ENCODE assay signal across 31 cellular contexts in the genomic region with DNA sequence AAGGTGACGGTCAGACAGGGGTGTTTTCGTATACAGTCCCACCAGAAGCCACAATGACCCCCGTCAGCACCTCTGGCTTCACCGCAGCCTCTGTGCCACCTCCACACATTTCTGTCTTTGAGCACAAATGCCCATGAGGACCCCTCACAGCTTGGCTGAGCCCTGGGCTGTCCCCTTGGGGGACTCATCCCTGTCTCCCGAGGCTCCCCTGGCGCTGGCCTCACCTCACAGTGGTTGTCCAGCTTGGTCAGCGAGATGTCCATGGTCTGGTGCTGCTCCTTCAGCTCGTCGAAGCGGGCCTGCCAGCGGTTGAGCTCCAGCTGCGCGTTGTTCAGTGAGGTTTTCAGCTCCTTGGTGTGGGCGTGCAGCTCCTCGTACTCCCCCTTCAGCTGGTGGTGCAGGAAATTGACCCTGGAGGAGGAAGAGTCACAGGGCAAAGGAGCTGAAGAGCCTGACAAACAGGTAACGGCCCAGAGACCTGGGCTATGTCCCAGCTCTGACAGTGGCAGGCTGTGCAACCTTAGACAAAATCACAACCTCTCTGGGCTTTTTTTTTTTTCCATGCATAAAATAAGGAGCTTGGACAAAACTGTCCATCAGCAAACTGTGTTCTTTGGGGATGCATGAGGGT. TPM values are rescaled to one million over a fixed set of nuclear protein-coding genes. Genes with fewer than 3 reads are reported as not detected.
DNase-seq lines count a peak whose midpoint lies in the region; ATAC-seq, FAIRE-seq and TF ChIP-seq lines count a peak whose summit lies in the region.
"Had no signal": no experiment of that assay in that cellular context is flagged by ENCODE, and none has a peak within 500 bp of the region (broad histone marks: within the 10 kb centered on the region; RNA-seq: fewer than 3 reads in every experiment).

No MANE protein-coding gene starts in this region.

- no peaks in the 10 kb centered on the region for H3K36me3 ChIP-seq in IMR-90 (ENCODE audit: control insufficient read depth, insufficient read depth, low read length)
- peaks cover 53% of the 10 kb centered on the region; the same call in 2 of the 3 replicates for H3K36me3 ChIP-seq in K562 (ENCODE audit: control insufficient read depth, insufficient read depth, low read length)
- H3K36me3 ChIP-seq in neuronal stem cell (replicated peaks in 1 of 2; ENCODE audit: control insufficient read depth in 2 of 2, insufficient read depth in 2 of 2, low read length in 2 of 2), result peaks cover 72 to 99% of the 10 kb centered on the region in 2 donors
- H3K36me3 ChIP-seq: gastrocnemius medialis, tibial artery had no signal

- CTCF ChIA-PET in IMR-90 (lab: Yijun Ruan, JAX) (no interaction called here), K562 (lab: Yijun Ruan, JAX; ENCODE audit: low intra/inter-chr PET ratio) (no interaction called here)

- peaks cover 14% of the 10 kb centered on the region; the same call in 1 of the 2 replicates for H3K27me3 ChIP-seq in IMR-90 (ENCODE audit: control insufficient read depth, insufficient read depth, low read length)
- H3K27me3 ChIP-seq in K562 (ENCODE audit: control insufficient read depth in 2 of 2, insufficient read depth in 2 of 2, low read length in 2 of 2), result no peaks in the 10 kb centered on the region
- H3K27me3 ChIP-seq in neuronal stem cell (ENCODE audit: control insufficient read depth in 3 of 3, insufficient read depth in 3 of 3, low read depth in 1 of 3, low read length in 3 of 3), result no peaks in the 10 kb centered on the region
- H3K27me3 ChIP-seq: gastrocnemius medialis, vagina had no signal

- dilution Hi-C loops in IMR-90 (cut with HindIII; ENCODE audit: low sequenced_read_pairs, unreplicated experiment), result no loop called here

- no peak overlapping the region for H3K4me3 ChIP-seq in IMR-90 (ENCODE audit: insufficient read depth, low read depth, low read length)
- no peak overlapping the region for H3K4me3 ChIP-seq in K562
- H3K4me3 ChIP-seq in neuronal stem cell (ENCODE audit: low read length in 2 of 2), result no peak overlapping the region
- H3K4me3 ChIP-seq: gastrocnemius medialis, lung, tibial artery, vagina had no signal

- H2BK20ac ChIP-seq in IMR-90 (ENCODE audit: low read depth, low read length), result no peak overlapping the region

- H4K20me1 ChIP-seq in IMR-90 (ENCODE audit: insufficient read depth, low read length), result no peaks in the 10 kb centered on the region
- no peaks in the 10 kb centered on the region for H4K20me1 ChIP-seq in K562 (replicated peaks; ENCODE audit: control insufficient read depth, insufficient read depth, low read length)

- no peak overlapping the region for H3K56ac ChIP-seq in IMR-90 (ENCODE audit: extremely low read depth, insufficient read depth, low read length)

- no peaks in the 10 kb centered on the region for H3K27me3 Mint-ChIP-seq in activated T-cell treated with anti-CD3 and anti-CD28 coated beads, Interleukin-2, amount 50 U/mL, for 72 hours (ENCODE audit: low read depth)
- H3K27me3 Mint-ChIP-seq in activated T-cell treated with anti-CD3 and anti-CD28 coated beads, Interleukin-2, amount 50 U/mL, for 4 hours (ENCODE audit: low read depth), result no peaks in the 10 kb centered on the region
- H3K27me3 Mint-ChIP-seq: B cell had no signal

- TF ChIP-seq CTCF in IMR-90 (conservative IDR thresholded peaks at IDR 0.05; ENCODE audit: low read depth, low read length) (no peak), K562 (IDR thresholded peaks at IDR 0.05 in 2 of 3, conservative IDR thresholded peaks at IDR 0.05 in 1 of 3; ENCODE audit: insufficient read depth in 2 of 3, low read depth in 1 of 3, low read length in 3 of 3) (no peak)

- TF ChIP-seq POLR2A in IMR-90 (IDR thresholded peaks at IDR 0.05; ENCODE audit: low read depth, low read length) (no peak), K562 (conservative IDR thresholded peaks at IDR 0.05) (no peak)

- TF ChIP-seq RAD21 in IMR-90 (IDR thresholded peaks at IDR 0.05; ENCODE audit: low read length) (no peak), K562 (CRISPR knock-in tag; conservative IDR thresholded peaks at IDR 0.05 in 1 of 2, IDR thresholded peaks at IDR 0.05 in 1 of 2) (no peak)

- peaks cover 54% of the 10 kb centered on the region for H3K4me1 Mint-ChIP-seq in activated T-cell treated with anti-CD3 and anti-CD28 coated beads, Interleukin-2, amount 50 U/mL, for 72 hours (ENCODE audit: low read depth)
- H3K4me1 Mint-ChIP-seq in activated T-cell treated with anti-CD3 and anti-CD28 coated beads, Interleukin-2, amount 50 U/mL, for 4 hours (ENCODE audit: low read depth), result peaks cover 28% of the 10 kb centered on the region
- H3K4me1 Mint-ChIP-seq: neural crest cell had no signal

- WGBS in IMR-90 (ENCODE audit: extremely low coverage in 2 of 2, insufficient read length in 1 of 2), 2 experiments, result 87% methylated on average over 11 of the region's 16 CpGs; no CpG with 5 or more reads in 1 of the 2 experiments
- WGBS in K562 (ENCODE audit: insufficient coverage, low coverage, missing lambda C conversion rate), result 89% methylated on average over 3 of the region's 16 CpGs
- no CpG with 5 or more reads among the region's 16 CpGs for WGBS in neuronal stem cell (ENCODE audit: extremely low coverage in 2 of 2, insufficient read length in 2 of 2, insufficient replicate concordance in 1 of 2), 2 donors

- H3K14ac ChIP-seq in IMR-90 (replicated peaks; ENCODE audit: low read depth, low read length) (no peak overlapping the region), neuronal stem cell (ENCODE audit: low read length) (no peak overlapping the region)

- no peak overlapping the region for H3K4me3 Mint-ChIP-seq in activated T-cell treated with anti-CD3 and anti-CD28 coated beads, Interleukin-2, amount 50 U/mL, for 72 hours
- H3K4me3 Mint-ChIP-seq in activated T-cell treated with anti-CD3 and anti-CD28 coated beads, Interleukin-2, amount 50 U/mL, for 4 hours, result no peak overlapping the region
- H3K4me3 Mint-ChIP-seq: B cell, neural crest cell had no signal

- H3K4me1 ChIP-seq in IMR-90 (ENCODE audit: control insufficient read depth, insufficient read depth, low read length) (no peaks in the 10 kb centered on the region), K562 (replicated peaks in 1 of 2; ENCODE audit: control insufficient read depth in 2 of 2, insufficient read depth in 2 of 2, low read length in 2 of 2) (peaks cover 0 to 4% of the 10 kb centered on the region in 2 experiments; a peak in 1 of 5 replicates), neuronal stem cell (ENCODE audit: control insufficient read depth in 2 of 2, insufficient read depth in 1 of 2, low read depth in 1 of 2, low read length in 2 of 2) (no peaks in the 10 kb centered on the region)
- H3K4me1 ChIP-seq: gastrocnemius medialis, parathyroid adenoma, vagina had no signal

- H3K4me2 ChIP-seq in IMR-90 (ENCODE audit: low read depth, low read length) (no peak overlapping the region), K562 (ENCODE audit: insufficient read depth, low read length) (no peak overlapping the region), neuronal stem cell (ENCODE audit: insufficient read depth, low read length, poor library complexity, severe bottlenecking) (no peak overlapping the region)

- BruUV-seq in IMR-90 (replicated peaks; lab: Mats Ljungman, UMichigan) (no TSS peak), K562 (replicated peaks; lab: Mats Ljungman, UMichigan) (no TSS peak)

- no peak for FAIRE-seq in K562 (lab: Jason Lieb, UNC)
- FAIRE-seq: colon, endothelial cell of umbilical vein, GM12892 had no signal

- H3K79me2 ChIP-seq in K562 (ENCODE audit: control insufficient read depth, insufficient read depth, low read length), result no peaks in the 10 kb centered on the region
- H3K79me2 ChIP-seq: parathyroid adenoma had no signal

- H3K23ac ChIP-seq in IMR-90 (ENCODE audit: low read depth, low read length) (no peak overlapping the region), neuronal stem cell (ENCODE audit: low read depth, low read length, poor library complexity) (peak overlapping the region; percentile 37)

- H3K18ac ChIP-seq in IMR-90 (ENCODE audit: low read depth, low read length) (no peak overlapping the region), neuronal stem cell (ENCODE audit: low read length) (peak overlapping the region; percentile 52)

- H4K5ac ChIP-seq in IMR-90 (ENCODE audit: low read depth, low read length), result no peak overlapping the region

- DNase-seq in activated T-cell treated with anti-CD3 and anti-CD28 coated beads, Interleukin-2, amount 50 U/mL, for 72 hours, result no peak
- no peak for DNase-seq in activated T-cell treated with anti-CD3 and anti-CD28 coated beads, Interleukin-2, amount 50 U/mL, for 4 hours
- no peak for DNase-seq in IMR-90
- no peak for DNase-seq in K562 (ENCODE audit: extremely low read depth in 1 of 4, low spot score in 3 of 4)
- no peak for DNase-seq in neuronal stem cell (ENCODE audit: low spot score)
- DNase-seq in caudate nucleus (lab: John Stamatoyannopoulos, UW), result no peak
- DNase-seq: activated CD4-positive, CD25-positive, alpha-beta regulatory T cell; activated gamma-delta T cell; gastrocnemius medialis; Karpas-422; NCI-H1417; NCI-H2081; NCI-H524 treated with DMSO at 0.1 percent for 48 hours; OCI-M1; stimulated activated CD4-positive, alpha-beta T cell treated with anti-CD3 and anti-CD28 coated beads, Interleukin-2, amount 100 ng/mL, for 24 hours; stimulated activated CD8-positive, alpha-beta memory T cell treated with anti-CD3 and anti-CD28 coated beads, Interleukin-4, amount 100 ng/mL, for 48 hours; T-helper 1 cell; tibial artery had no signal

- TF ChIP-seq EP300 in K562 (IDR thresholded peaks at IDR 0.05; ENCODE audit: low read length), result no peak

- H3K9ac ChIP-seq in IMR-90 (ENCODE audit: low read depth, low read length) (no peak overlapping the region), K562 (ENCODE audit: insufficient read depth in 1 of 2, low read depth in 2 of 2, low read length in 2 of 2) (no peak overlapping the region), neuronal stem cell (ENCODE audit: low read depth, low read length, poor library complexity) (no peak overlapping the region)
- H3K9ac ChIP-seq: parathyroid adenoma had no signal

- H4K8ac ChIP-seq in IMR-90 (ENCODE audit: low read depth in 2 of 2, low read length in 2 of 2) (no peak overlapping the region), neuronal stem cell (ENCODE audit: low read depth, low read length) (no peak overlapping the region)

- H2BK15ac ChIP-seq in IMR-90 (ENCODE audit: low read depth, low read length) (no peak overlapping the region), neuronal stem cell (ENCODE audit: low read length) (no peak overlapping the region)

- H2BK12ac ChIP-seq in neuronal stem cell (ENCODE audit: low read length), result no peak overlapping the region

- H2BK5ac ChIP-seq in IMR-90 (ENCODE audit: low read depth, low read length, poor library complexity, severe bottlenecking) (no peak overlapping the region), neuronal stem cell (ENCODE audit: low read length) (no peak overlapping the region)

- H3K9me1 ChIP-seq in IMR-90 (ENCODE audit: insufficient read depth, low read length) (no peaks in the 10 kb centered on the region), K562 (ENCODE audit: control insufficient read depth, insufficient read depth, low read length) (no peaks in the 10 kb centered on the region)

- intact Hi-C loops in IMR-90 (cut with micrococcal nuclease), result no loop called here
- intact Hi-C loops in K562 (cut with micrococcal nuclease), result no loop called here

- H3K9me3 Mint-ChIP-seq in activated T-cell treated with anti-CD3 and anti-CD28 coated beads, Interleukin-2, amount 50 U/mL, for 72 hours, result no peaks in the 10 kb centered on the region
- H3K9me3 Mint-ChIP-seq in activated T-cell treated with anti-CD3 and anti-CD28 coated beads, Interleukin-2, amount 50 U/mL, for 4 hours, result no peaks in the 10 kb centered on the region
- H3K9me3 Mint-ChIP-seq: neural crest cell had no signal

- H4K91ac ChIP-seq in IMR-90 (ENCODE audit: insufficient read depth, low read depth, low read length), result no peak overlapping the region
- H4K91ac ChIP-seq in neuronal stem cell (ENCODE audit: low read depth, low read length, poor library complexity), result no peak overlapping the region

- H3K79me1 ChIP-seq in IMR-90 (ENCODE audit: low read depth in 1 of 2, low read length in 2 of 2), result no peaks in the 10 kb centered on the region
- H3K79me1 ChIP-seq in neuronal stem cell (ENCODE audit: low read depth, low read length), result peaks cover 7% of the 10 kb centered on the region

- H3K27ac ChIP-seq in IMR-90 (ENCODE audit: insufficient read depth, low read length), result no peak overlapping the region
- H3K27ac ChIP-seq in K562 (ENCODE audit: extremely low read depth, low read depth, low read length), result no peak overlapping the region
- H3K27ac ChIP-seq in neuronal stem cell (replicated peaks; ENCODE audit: low read length), result no peak overlapping the region
- H3K27ac ChIP-seq in caudate nucleus (ENCODE audit: low read depth, low read length), result no peak overlapping the region
- H3K27ac ChIP-seq: gastrocnemius medialis, HL-60, parathyroid adenoma, tibial artery, vagina had no signal

- H2AK5ac ChIP-seq in IMR-90 (ENCODE audit: low read depth, low read length) (no peak overlapping the region), neuronal stem cell (ENCODE audit: low read depth, low read length) (no peak overlapping the region)

- H3K27ac Mint-ChIP-seq in activated T-cell treated with anti-CD3 and anti-CD28 coated beads, Interleukin-2, amount 50 U/mL, for 72 hours, result peak overlapping the region; percentile 92
- H3K27ac Mint-ChIP-seq: B cell had no signal

- POLR2A ChIA-PET in IMR-90 (lab: Charles Lee; ENCODE audit: unreplicated experiment) (no interaction called here), K562 (lab: Yijun Ruan, JAX) (no interaction called here)

- H2BK120ac ChIP-seq in IMR-90 (ENCODE audit: low read depth, low read length) (no peak overlapping the region), neuronal stem cell (ENCODE audit: low read depth, low read length) (no peak overlapping the region)

- ATAC-seq in activated T-cell treated with anti-CD3 and anti-CD28 coated beads, Interleukin-2, amount 50 U/mL, for 72 hours (replicated peaks in 1 of 2), result no peak
- no peak for ATAC-seq in activated T-cell treated with anti-CD3 and anti-CD28 coated beads, Interleukin-2, amount 50 U/mL, for 4 hours
- ATAC-seq in IMR-90 (ENCODE audit: low read depth) (no peak), K562 (no peak), HG03139 (IDR thresholded peaks at IDR 0.05; ENCODE audit: unreplicated experiment) (no peak), HG03432 (IDR thresholded peaks at IDR 0.05; ENCODE audit: unreplicated experiment) (no peak)
- ATAC-seq: gastrocnemius medialis, right cardiac atrium had no signal

- H3K9me3 ChIP-seq in IMR-90 (ENCODE audit: control insufficient read depth, insufficient read depth, low read length), result no peaks in the 10 kb centered on the region
- no peaks in the 10 kb centered on the region for H3K9me3 ChIP-seq in K562 (replicated peaks; ENCODE audit: control insufficient read depth, insufficient read depth, low read depth, low read length)
- H3K9me3 ChIP-seq in neuronal stem cell (replicated peaks in 1 of 2; ENCODE audit: control insufficient read depth in 2 of 2, insufficient read depth in 1 of 2, low read depth in 1 of 2, low read length in 2 of 2), result no peaks in the 10 kb centered on the region
- H3K9me3 ChIP-seq: gastrocnemius medialis, tibial artery, vagina had no signal

- peaks cover 33 to 54% of the 10 kb centered on the region in 2 donors for H3K36me3 Mint-ChIP-seq in activated T-cell treated with anti-CD3 and anti-CD28 coated beads, Interleukin-2, amount 50 U/mL, for 72 hours (ENCODE audit: insufficient read depth in 2 of 2)
- H3K36me3 Mint-ChIP-seq in activated T-cell treated with anti-CD3 and anti-CD28 coated beads, Interleukin-2, amount 50 U/mL, for 4 hours (ENCODE audit: insufficient read depth), result peaks cover 55% of the 10 kb centered on the region

- in situ Hi-C loops in IMR-90 (cut with MboI; ENCODE audit: low sequenced_read_pairs), result no loop called here
- in situ Hi-C loops in K562 (cut with MboI), result no loop called here

- H3K4ac ChIP-seq in IMR-90 (ENCODE audit: low read depth, low read length), result no peak overlapping the region
- H3K4ac ChIP-seq in neuronal stem cell (ENCODE audit: low read length), result no peak overlapping the region

- H2AK9ac ChIP-seq in IMR-90 (replicated peaks; ENCODE audit: low read depth, low read length, poor library complexity), result no peak overlapping the region

- H2AFZ ChIP-seq in IMR-90 (replicated peaks; ENCODE audit: low read length, poor library complexity), result peak overlapping the region; percentile 33
- H2AFZ ChIP-seq in K562 (ENCODE audit: low read depth, low read length), result no peak overlapping the region
- H2AFZ ChIP-seq in neuronal stem cell (ENCODE audit: low read length), result no peak overlapping the region
- H2AFZ ChIP-seq: parathyroid adenoma had no signal

RNA-seq across cellular contexts. Expression of a gene that starts 52.7 kb away (rescaled TPM):
- total RNA-seq in activated T-cell treated with anti-CD3 and anti-CD28 coated beads, Interleukin-2, amount 50 U/mL, for 72 hours, result 10 to 100 TPM; 18.9 to 19.2 TPM
- total RNA-seq in activated T-cell treated with anti-CD3 and anti-CD28 coated beads, Interleukin-2, amount 50 U/mL, for 4 hours, result 1 to 10 TPM; 4.1 to 6.1 (median 6.0) TPM
- total RNA-seq in IMR-90 (2012; rRNA removed) (0.28 and 0.72 TPM in 2 replicates), K562 (2014; rRNA removed) (7.4 and 7.9 TPM in 2 replicates), K562 (2014; rRNA removed; fragmentation: Illumina TruSeq; extraction: Trizol) (2.2 and 2.8 TPM in 2 replicates), K562 (2015; rRNA removed; fragmentation: Illumina TruSeq; extraction: Trizol) (2.4 and 2.7 TPM in 2 replicates), K562 (2021) (7.1 and 9.4 TPM in 2 replicates)
- polyA plus RNA-seq in IMR-90 (2012; rRNA removed) (0.94 and 1.0 TPM in 2 replicates), K562 (2011; rRNA removed) (5.2 and 9.0 TPM in 2 replicates), K562 (2014; fragmentation: Illumina TruSeq; extraction: Trizol) (3.7 and 6.6 TPM in 2 replicates), K562 (2014; fragmentation: Nextera tagmentation; extraction: Ambion mirVana) (under 1 TPM; 0.41 to 0.53 TPM), K562 (2014; rRNA removed) (5.0 and 5.8 TPM in 2 replicates)
- polyA plus RNA-seq in IMR-90 (2012; cell fraction: cytosol; rRNA removed), result 0.28 and 1.3 TPM in 2 replicates
- polyA plus RNA-seq in IMR-90 (2012; cell fraction: nucleus; rRNA removed; ENCODE audit: low replicate concordance), result 0.58 and 1.4 TPM in 2 replicates
- total RNA-seq in K562 (2011; cell fraction: chromatin; rRNA removed; ENCODE audit: low replicate concordance), result 5.9 and 14.8 TPM in 2 replicates
- 11.4 and 16.2 TPM in 2 replicates for total RNA-seq in K562 (2011; cell fraction: nucleolus; rRNA removed)
- 8.6 and 12.0 TPM in 2 replicates for total RNA-seq in K562 (2011; cell fraction: nucleoplasm; rRNA removed)
- polyA plus RNA-seq in K562 (2011; cell fraction: cytosol; rRNA removed), result 16.0 and 35.2 TPM in 2 replicates
- polyA plus RNA-seq in K562 (2011; cell fraction: nucleus; rRNA removed), result 6.6 and 8.3 TPM in 2 replicates
- polyA plus RNA-seq in K562 (2012), result 5.9 and 17.3 TPM in 2 replicates
- polyA minus RNA-seq in K562 (2011; rRNA and poly(A)+ RNA removed), result 5.1 and 6.3 TPM in 2 replicates
- polyA minus RNA-seq in K562 (2011; cell fraction: cytosol; rRNA and poly(A)+ RNA removed), result 8.9 and 9.6 TPM in 2 replicates
- polyA minus RNA-seq in K562 (2011; cell fraction: nucleus; rRNA and poly(A)+ RNA removed), result 2.2 and 3.7 TPM in 2 replicates
- 0.70 TPM for polyA plus RNA-seq in neuronal stem cell (2013, experiment 1 of 2)
- polyA plus RNA-seq in neuronal stem cell (2013, experiment 2 of 2), result 0.61 TPM
- total RNA-seq: SK-MEL-5 had no signal
